ENCODE assay signal across 11 cellular contexts in the genomic region with DNA sequence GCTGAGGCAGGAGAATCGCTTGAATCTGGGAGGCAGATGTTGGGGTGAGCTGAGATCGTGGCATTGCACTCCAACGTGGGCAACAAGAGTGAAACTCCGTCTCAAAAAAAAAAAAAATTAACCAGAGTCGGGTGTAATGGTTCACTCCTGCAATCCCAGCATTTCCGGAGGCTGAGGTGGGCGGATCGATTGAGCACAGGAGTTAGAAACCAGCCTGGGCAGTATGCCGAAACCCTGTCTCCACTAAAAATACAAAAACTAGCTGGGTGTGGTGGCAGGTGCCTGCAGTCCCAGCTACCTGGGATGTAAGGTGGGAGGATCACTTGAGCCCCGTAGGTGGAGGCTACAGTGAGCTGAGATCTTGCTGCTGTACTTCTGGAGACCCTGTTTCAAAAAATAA. TPM values are rescaled to one million over a fixed set of nuclear protein-coding genes. Genes with fewer than 3 reads are reported as not detected.
DNase-seq lines count a peak whose midpoint lies in the region; ATAC-seq and TF ChIP-seq lines count a peak whose summit lies in the region.
"Had no signal": no experiment of that assay in that cellular context is flagged by ENCODE, and none has a peak within 500 bp of the region (broad histone marks: within the 10 kb centered on the region; RNA-seq: fewer than 3 reads in every experiment).

No MANE protein-coding gene starts in this region.

- peak overlapping the region in 6 of 8 donors; percentile 97 to 99 (median 98) for H3K27ac Mint-ChIP-seq in CD8-positive, alpha-beta memory T cell
- no peak overlapping the region for H3K27ac Mint-ChIP-seq in dendritic cell treated with granulocyte-macrophage colony-stimulating factor and Interleukin-4, amounts not matched to agents 40 ng/mL and 50 ng/mL, for 4 days
- no peak overlapping the region for H3K27ac Mint-ChIP-seq in nephron progenitor cell

- POLR2A ChIA-PET in CD8-positive, alpha-beta memory T cell (lab: Charles Lee), result interaction anchor here (0.6 to 2.8 kb wide), 2 partner anchors 18 to 32 kb away, joined by 11 to 30 read pairs; a partner anchor contains a TSS

- peak overlapping the region; percentile 95 for H3K27ac ChIP-seq in CD8-positive, alpha-beta memory T cell (ENCODE audit: low read depth, low read length)
- no peak overlapping the region for H3K27ac ChIP-seq in MM.1S (ENCODE audit: low read length)

- peaks cover 29 to 49% (median 43%) of the 10 kb centered on the region in 3 donors for H3K4me1 Mint-ChIP-seq in CD8-positive, alpha-beta memory T cell
- peaks cover 30% of the 10 kb centered on the region for H3K4me1 Mint-ChIP-seq in dendritic cell treated with granulocyte-macrophage colony-stimulating factor and Interleukin-4, amounts not matched to agents 40 ng/mL and 50 ng/mL, for 4 days (ENCODE audit: low read depth)
- peaks cover 37% of the 10 kb centered on the region for H3K4me1 Mint-ChIP-seq in nephron progenitor cell

- H3K36me3 ChIP-seq in CD8-positive, alpha-beta memory T cell (ENCODE audit: insufficient read depth, low read length), result peaks cover 25% of the 10 kb centered on the region
- H3K36me3 ChIP-seq in MM.1S (replicated peaks; ENCODE audit: insufficient read depth, low read length), result no peaks in the 10 kb centered on the region

- intact Hi-C loops in dendritic cell treated with granulocyte-macrophage colony-stimulating factor and Interleukin-4, amounts not matched to agents 40 ng/mL and 50 ng/mL, for 4 days (cut with micrococcal nuclease), result loop anchor here (10.0 kb wide), 1 partner anchor 90 kb away; no protein-coding TSS in a partner anchor

- DNase-seq in CD8-positive, alpha-beta memory T cell, result no peak
- no peak for DNase-seq in MM.1S
- DNase-seq in nephron progenitor cell, result no peak
- DNase-seq in kidney tubule cell (ENCODE audit: low spot score), result no peak
- DNase-seq in NCI-H2107 (lab: John Stamatoyannopoulos, UW), result no peak
- DNase-seq in NCI-H187 treated with DMSO at 0.1 percent for 48 hours (lab: John Stamatoyannopoulos, UW), result no peak
- DNase-seq: activated gamma-delta T cell, hippocampal formation, tibial artery had no signal

- H3K9ac ChIP-seq in MM.1S (ENCODE audit: low read length), result no peak overlapping the region

- H3K4me3 Mint-ChIP-seq in CD8-positive, alpha-beta memory T cell, result peak overlapping the region; percentile 93 to 100 (median 96)
- peak overlapping the region; percentile 81 for H3K4me3 Mint-ChIP-seq in dendritic cell treated with granulocyte-macrophage colony-stimulating factor and Interleukin-4, amounts not matched to agents 40 ng/mL and 50 ng/mL, for 4 days
- peak overlapping the region; percentile 93 for H3K4me3 Mint-ChIP-seq in nephron progenitor cell

- H3K9me3 ChIP-seq in CD8-positive, alpha-beta memory T cell (ENCODE audit: low read length), result no peaks in the 10 kb centered on the region
- no peaks in the 10 kb centered on the region for H3K9me3 ChIP-seq in MM.1S (replicated peaks; ENCODE audit: insufficient read depth, low read length)
- H3K9me3 ChIP-seq: tibial artery had no signal

- no peaks in the 10 kb centered on the region for H3K9me3 Mint-ChIP-seq in CD8-positive, alpha-beta memory T cell
- H3K9me3 Mint-ChIP-seq in dendritic cell treated with granulocyte-macrophage colony-stimulating factor and Interleukin-4, amounts not matched to agents 40 ng/mL and 50 ng/mL, for 4 days, result no peaks in the 10 kb centered on the region
- no peaks in the 10 kb centered on the region for H3K9me3 Mint-ChIP-seq in nephron progenitor cell

- ATAC-seq in GM21381 (IDR thresholded peaks at IDR 0.05; ENCODE audit: unreplicated experiment), result no peak

- H3F3A ChIP-seq in MM.1S (ENCODE audit: insufficient read depth, low read length), result peaks cover 20% of the 10 kb centered on the region

- no peak overlapping the region for H3K4me3 ChIP-seq in CD8-positive, alpha-beta memory T cell (ENCODE audit: low read length)
- no peak overlapping the region for H3K4me3 ChIP-seq in MM.1S (ENCODE audit: low read length)

- no peaks in the 10 kb centered on the region for H3K27me3 Mint-ChIP-seq in CD8-positive, alpha-beta memory T cell
- no peaks in the 10 kb centered on the region for H3K27me3 Mint-ChIP-seq in dendritic cell treated with granulocyte-macrophage colony-stimulating factor and Interleukin-4, amounts not matched to agents 40 ng/mL and 50 ng/mL, for 4 days
- H3K27me3 Mint-ChIP-seq in nephron progenitor cell (ENCODE audit: low read depth, poor library complexity), result peaks cover 6% of the 10 kb centered on the region

- H3K79me2 ChIP-seq in MM.1S (ENCODE audit: low read length), result peaks cover 57% of the 10 kb centered on the region

- no peaks in the 10 kb centered on the region for H4K20me1 ChIP-seq in MM.1S (ENCODE audit: insufficient read depth, low read length)

- H3K36me3 Mint-ChIP-seq in CD8-positive, alpha-beta memory T cell, result peaks cover 0 to 52% (median 2%) of the 10 kb centered on the region in 3 donors
- H3K36me3 Mint-ChIP-seq in dendritic cell treated with granulocyte-macrophage colony-stimulating factor and Interleukin-4, amounts not matched to agents 40 ng/mL and 50 ng/mL, for 4 days (ENCODE audit: low read depth), result peaks cover 47% of the 10 kb centered on the region
- H3K36me3 Mint-ChIP-seq in nephron progenitor cell (ENCODE audit: low read depth), result peaks cover 20% of the 10 kb centered on the region

- no peaks in the 10 kb centered on the region for H3K9me2 ChIP-seq in MM.1S (replicated peaks; ENCODE audit: insufficient read depth, low read length)

- TF ChIP-seq CTCF in MM.1S (IDR thresholded peaks at IDR 0.05; ENCODE audit: low read length) (no peak), nephron progenitor cell (IDR thresholded peaks at IDR 0.05) (no peak)

- peaks cover 16% of the 10 kb centered on the region for H3K4me1 ChIP-seq in CD8-positive, alpha-beta memory T cell (ENCODE audit: insufficient read depth, low read length)
- peaks cover 8% of the 10 kb centered on the region for H3K4me1 ChIP-seq in MM.1S (ENCODE audit: low read length)

- no peak overlapping the region for H2AFZ ChIP-seq in MM.1S (ENCODE audit: low read length)

- CTCF ChIA-PET in CD8-positive, alpha-beta memory T cell (lab: Charles Lee), result no interaction called here

- H3K4me2 ChIP-seq in MM.1S (ENCODE audit: low read depth, low read length), result peak overlapping the region; percentile 68; the same call in 1 of the 2 replicates

- H3K27me3 ChIP-seq in CD8-positive, alpha-beta memory T cell (ENCODE audit: insufficient read depth, low read length, poor library complexity, severe bottlenecking), result no peaks in the 10 kb centered on the region
- no peaks in the 10 kb centered on the region for H3K27me3 ChIP-seq in MM.1S (replicated peaks; ENCODE audit: insufficient read depth, low read length)
- H3K27me3 ChIP-seq: tibial artery had no signal

RNA-seq across cellular contexts. Expression of a gene that starts 1.5 kb away (rescaled TPM):
- total RNA-seq in CD8-positive, alpha-beta memory T cell, result 100 to 1,000 TPM; 170 to 182 TPM
- polyA plus RNA-seq in CD8-positive, alpha-beta memory T cell, result 26.9 TPM

RNA-seq across cellular contexts. Expression of a gene that starts 16.9 kb away (rescaled TPM):
- 10 to 100 TPM; 58.9 to 59.9 TPM for total RNA-seq in CD8-positive, alpha-beta memory T cell
- polyA plus RNA-seq in CD8-positive, alpha-beta memory T cell, result 1.5 TPM

RNA-seq across cellular contexts. Expression of a gene that starts 43.7 kb away (rescaled TPM):
- total RNA-seq in CD8-positive, alpha-beta memory T cell, result under 1 TPM; 0.16 to 0.20 TPM
- 0.70 TPM for polyA plus RNA-seq in CD8-positive, alpha-beta memory T cell

Comparison
In these comparisons a context has a peak if more than half of its experiments do, and no peak if none do; other contexts are left out.
1. H3K27ac Mint-ChIP-seq: peak in CD8-positive, alpha-beta memory T cell (6 of 8); none in dendritic cell treated with granulocyte-macrophage colony-stimulating factor and Interleukin-4, amounts not matched to agents 40 ng/mL and 50 ng/mL, for 4 days (single experiment) and nephron progenitor cell (single experiment).
2. Peak in every context shown above with its lines, with median percentiles within 50 percentile points of each other: H3K4me3 Mint-ChIP-seq.